In the genomic region with DNA sequence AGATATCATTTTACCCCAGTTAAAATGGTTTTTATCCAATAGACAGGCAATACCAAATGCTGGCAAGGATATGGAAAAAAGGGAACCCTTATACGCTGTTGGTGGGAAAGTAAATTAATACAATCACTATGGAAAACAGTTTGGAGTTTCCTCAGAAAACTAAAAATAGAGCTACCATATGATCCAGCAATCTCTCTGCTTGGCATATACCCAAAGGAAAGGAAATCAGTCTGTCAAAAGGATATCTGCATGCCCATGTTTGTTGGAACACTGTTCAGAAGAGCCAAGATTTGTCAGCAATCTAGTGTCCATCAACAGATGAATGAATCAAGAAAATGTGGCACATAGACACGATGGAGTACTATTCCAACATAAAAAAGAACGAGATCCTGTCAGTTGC, we compare ENCODE assay signal across 25 cellular contexts.
"Had no signal": no experiment of that assay in that cellular context is flagged by ENCODE, and none has a peak within 500 bp of the region (broad histone marks: within the 10 kb centered on the region; RNA-seq: fewer than 3 reads in every experiment).

No MANE protein-coding gene starts in this region.

- H3K36me3 Mint-ChIP-seq: memory B cell; natural killer cell treated with Interleukin-12 subunit alpha and Interleukin-12 subunit beta and Interleukin-15 and Interleukin-18, amount 100 ng/mL, for 72 hours had no signal

- H3K27ac ChIP-seq: left ventricle myocardium inferior, ovary, skin epidermis, stomach, testis, thyroid gland, transverse colon, upper lobe of left lung, vagina had no signal

- H3K36me3 ChIP-seq: left ventricle myocardium inferior, ovary, stomach, thyroid gland, transverse colon, upper lobe of left lung, vagina had no signal

- DNase-seq: islet precursor cell; left ventricle myocardium inferior; midbrain; mucosa of descending colon; naive thymus-derived CD4-positive, alpha-beta T cell; ovary; right cardiac atrium; stimulated activated CD4-positive, alpha-beta T cell treated with anti-CD3 and anti-CD28 coated beads, Interleukin-12 subunit alpha, Interleukin-12 subunit beta, amount 100 ng/mL, for 4 hours; stimulated activated CD4-positive, alpha-beta T cell treated with anti-CD3 and anti-CD28 coated beads, Interleukin-15, amount 100 ng/mL, for 24 hours; stimulated activated CD4-positive, alpha-beta T cell treated with anti-CD3 and anti-CD28 coated beads, Interleukin-2, amount 100 ng/mL, for 24 hours; stimulated activated CD4-positive, alpha-beta T cell treated with anti-CD3 and anti-CD28 coated beads, Interleukin-4, amount 100 ng/mL, for 1 hour; stimulated activated naive B cell treated with anti-CD40 and anti-IgM and Interleukin-4, amounts not matched to agents 10 μg/mL and 1 μg/mL and 100 μg/mL, for 72 hours; stimulated activated naive CD8-positive, alpha-beta T cell treated with anti-CD3 and anti-CD28 coated beads, Interleukin-15, Interleukin-2, amounts not matched to agents 100 U/mL and 50 U/mL, for 24 hours; stomach; testis; thyroid gland; transverse colon; upper lobe of left lung had no signal

- H3K4me3 Mint-ChIP-seq: memory B cell; naive thymus-derived CD4-positive, alpha-beta T cell; natural killer cell treated with Interleukin-12 subunit alpha and Interleukin-12 subunit beta and Interleukin-15 and Interleukin-18, amount 100 ng/mL, for 72 hours; stimulated activated naive B cell treated with anti-CD40 and anti-IgM and Interleukin-4, amounts not matched to agents 10 μg/mL and 1 μg/mL and 100 μg/mL, for 72 hours had no signal

- H3K27ac Mint-ChIP-seq: memory B cell; naive thymus-derived CD4-positive, alpha-beta T cell; natural killer cell treated with Interleukin-12 subunit alpha and Interleukin-12 subunit beta and Interleukin-15 and Interleukin-18, amount 100 ng/mL, for 72 hours; progenitor cell of endocrine pancreas; stimulated activated naive B cell treated with anti-CD40 and anti-IgM and Interleukin-4, amounts not matched to agents 10 μg/mL and 1 μg/mL and 100 μg/mL, for 72 hours had no signal

- H3K4me1 ChIP-seq: stomach, testis, thyroid gland, transverse colon, upper lobe of left lung, vagina had no signal

- H3K9me3 Mint-ChIP-seq: natural killer cell treated with Interleukin-12 subunit alpha and Interleukin-12 subunit beta and Interleukin-15 and Interleukin-18, amount 100 ng/mL, for 72 hours had no signal

- H3K27me3 Mint-ChIP-seq: progenitor cell of endocrine pancreas had no signal

- ATAC-seq: mucosa of descending colon; naive thymus-derived CD4-positive, alpha-beta T cell; natural killer cell treated with Interleukin-12 subunit alpha and Interleukin-12 subunit beta and Interleukin-15 and Interleukin-18, amount 100 ng/mL, for 72 hours; right cardiac atrium; sciatic nerve; stimulated activated naive B cell treated with anti-CD40 and anti-IgM and Interleukin-4, amounts not matched to agents 10 μg/mL and 1 μg/mL and 100 μg/mL, for 72 hours; stimulated activated naive CD8-positive, alpha-beta T cell treated with anti-CD3 and anti-CD28 coated beads, Interleukin-15, Interleukin-2, amounts not matched to agents 100 U/mL and 50 U/mL, for 24 hours had no signal

- H3K4me3 ChIP-seq: left ventricle myocardium inferior, lung, mucosa of descending colon, ovary, skin epidermis, stomach, testis, thyroid gland, transverse colon, upper lobe of left lung, vagina had no signal

- H3K27me3 ChIP-seq: ovary, stomach, testis, thyroid gland, transverse colon, upper lobe of left lung, vagina had no signal

- H3K4me1 Mint-ChIP-seq: memory B cell; stimulated activated naive B cell treated with anti-CD40 and anti-IgM and Interleukin-4, amounts not matched to agents 10 μg/mL and 1 μg/mL and 100 μg/mL, for 72 hours had no signal
